Comparison of ENCODE assay signal across 23 cellular contexts in the genomic region with DNA sequence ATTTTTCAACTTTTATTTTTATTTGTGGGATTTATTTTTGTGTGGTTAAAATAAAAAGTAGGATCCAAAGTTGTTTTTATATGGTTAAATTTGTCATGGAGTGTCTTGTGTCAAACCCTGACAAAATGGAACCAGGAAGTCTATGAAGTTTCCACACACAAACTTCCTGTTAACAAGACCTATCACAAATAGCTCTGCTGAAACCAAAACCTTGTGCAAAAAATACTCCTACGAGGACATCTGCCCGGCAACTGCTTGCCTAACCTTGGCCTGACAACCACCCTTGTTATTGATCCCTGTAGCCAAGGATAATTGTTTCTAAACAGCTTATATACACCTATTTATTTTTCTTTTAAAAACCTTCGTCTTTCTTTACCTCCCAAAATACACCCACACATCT.
A peak's percentile ranks its signal among the peaks of the same experiment; 100 is the strongest.
DNase-seq lines count a peak whose midpoint lies in the region; ATAC-seq and TF ChIP-seq lines count a peak whose summit lies in the region.
"Had no signal": no experiment of that assay in that cellular context is flagged by ENCODE, and none has a peak within 500 bp of the region (broad histone marks: within the 10 kb centered on the region; RNA-seq: fewer than 3 reads in every experiment).

No MANE protein-coding gene starts in this region.

- no peaks in the 10 kb centered on the region for H4K20me1 ChIP-seq in PC-9 (ENCODE audit: insufficient read depth)

- POLR2A ChIA-PET in PC-9 (lab: Charles Lee; ENCODE audit: unreplicated experiment), result no interaction called here

- peak overlapping the region; percentile 56; the same call in 1 of the 2 replicates for H2AFZ ChIP-seq in PC-9
- H2AFZ ChIP-seq: GM23248 had no signal

- H3K36me3 ChIP-seq in PC-9 (ENCODE audit: low read depth), result no peaks in the 10 kb centered on the region
- H3K36me3 ChIP-seq: esophagus squamous epithelium, left ventricle myocardium inferior had no signal

- H3K79me2 ChIP-seq in PC-9 (ENCODE audit: low read depth), result no peaks in the 10 kb centered on the region

- no peaks in the 10 kb centered on the region; the same call in 1 of the 2 replicates for H3K9me2 ChIP-seq in PC-9 (ENCODE audit: insufficient read depth)

- TF ChIP-seq CTCF in GM12865 (IDR thresholded peaks at IDR 0.05; ENCODE audit: insufficient read depth, low read depth, low read length, missing control alignments) (no peak), HL-60 (IDR thresholded peaks at IDR 0.05; ENCODE audit: insufficient read depth, low read length) (no peak), PC-9 (conservative IDR thresholded peaks at IDR 0.05) (no peak)

- ATAC-seq in GM21390 (IDR thresholded peaks at IDR 0.05; ENCODE audit: unreplicated experiment), result peak; percentile 62
- no peak for ATAC-seq in Right ventricle myocardium superior (ENCODE audit: poor library complexity)

- H3K4me1 ChIP-seq in PC-9 (replicated peaks; ENCODE audit: insufficient read depth), result no peaks in the 10 kb centered on the region
- H3K4me1 ChIP-seq: uterus had no signal

- H3K27ac ChIP-seq in HL-60 (replicated peaks), result no peak overlapping the region
- no peak overlapping the region for H3K27ac ChIP-seq in PC-9
- H3K27ac ChIP-seq: esophagus squamous epithelium, GM23248, left ventricle myocardium inferior, uterus had no signal

- H3K27me3 ChIP-seq in HL-60 (ENCODE audit: insufficient read depth, poor library complexity, severe bottlenecking), result no peaks in the 10 kb centered on the region
- H3K27me3 ChIP-seq in PC-9 (ENCODE audit: insufficient read depth, low read depth), result no peaks in the 10 kb centered on the region
- H3K27me3 ChIP-seq: esophagus squamous epithelium, uterus had no signal

- no peaks in the 10 kb centered on the region for H3K9me3 ChIP-seq in PC-9 (ENCODE audit: insufficient read depth, low read depth)
- H3K9me3 ChIP-seq: esophagus squamous epithelium, left ventricle myocardium inferior, uterus had no signal

- CTCF ChIA-PET in PC-9 (lab: Charles Lee), result no interaction called here

- H3K4me3 ChIP-seq in GM12865 (ENCODE audit: low read depth, low read length), result no peak overlapping the region
- no peak overlapping the region for H3K4me3 ChIP-seq in HL-60 (replicated peaks; ENCODE audit: insufficient read depth, low read length)
- H3K4me3 ChIP-seq in PC-9, result no peak overlapping the region
- H3K4me3 ChIP-seq: esophagus squamous epithelium, GM23248, left ventricle myocardium inferior, uterus had no signal

- intact Hi-C loops in PC-9 (cut with micrococcal nuclease; ENCODE audit: unreplicated experiment) (no loop called here), Right ventricle myocardium superior (cut with DNase I) (no loop called here)

- H3F3A ChIP-seq in PC-9 (ENCODE audit: insufficient read depth, low read depth), result no peaks in the 10 kb centered on the region

- DNase-seq in GM12865 (ENCODE audit: low read depth), result peak; percentile 34
- peak; percentile 27 to 36 for DNase-seq in HL-60 (ENCODE audit: low read depth in 1 of 2, low spot score in 1 of 2)
- DNase-seq in PC-9, result no peak
- no peak for DNase-seq in NCI-H345 (lab: John Stamatoyannopoulos, UW)
- DNase-seq in NCI-H2029 (lab: John Stamatoyannopoulos, UW), result no peak
- no peak for DNase-seq in NCI-H146 treated with DMSO at 0.1 percent for 48 hours (lab: John Stamatoyannopoulos, UW; ENCODE audit: unreplicated experiment)
- DNase-seq in Right ventricle myocardium superior, result no peak
- DNase-seq: activated CD4-positive, alpha-beta T cell treated with anti-CD3 and anti-CD28 coated beads for 48 hours; activated effector memory CD4-positive, alpha-beta T cell treated with anti-CD3 and anti-CD28 coated beads, Interleukin-2, amount 50 U/mL, for 16 hours; amniotic stem cell; CD4-positive, CD25-positive, alpha-beta regulatory T cell; DMS79; effector CD4-positive, alpha-beta T cell; esophagus squamous epithelium; GM23248; Kasumi-1; left ventricle myocardium inferior; NCI-H187; NCI-H524; retina; stimulated activated CD4-positive, alpha-beta T cell treated with anti-CD3 and anti-CD28 coated beads, Interleukin-12 subunit alpha, Interleukin-12 subunit beta, amount 100 ng/mL, for 4 hours; uterus had no signal

- no TSS peak for BruUV-seq in PC-9 (replicated peaks; lab: Mats Ljungman, UMichigan)

- H3K4me2 ChIP-seq in PC-9, result no peak overlapping the region

Comparison
In these comparisons a context has a peak if more than half of its experiments do, and no peak if none do; other contexts are left out.
1. DNase-seq: peak in GM12865 (single experiment) and HL-60 (2 of 2); none in PC-9 (0 of 2), NCI-H345 (single experiment), NCI-H2029 (single experiment), NCI-H146 treated with DMSO at 0.1 percent for 48 hours (single experiment) and Right ventricle myocardium superior (single experiment).